In genomic region chr1:185375583-185375982, GRCh38 we compare ENCODE assay signal across 12 cellular contexts. TPM values are rescaled to one million over a fixed set of nuclear protein-coding genes. Genes with fewer than 3 reads are reported as not detected.
DNase-seq lines count a peak whose midpoint lies in the region; ATAC-seq and TF ChIP-seq lines count a peak whose summit lies in the region.
"Had no signal": no experiment of that assay in that cellular context is flagged by ENCODE, and none has a peak within 500 bp of the region (broad histone marks: within the 10 kb centered on the region; RNA-seq: fewer than 3 reads in every experiment).

No MANE protein-coding gene starts in this region.

- peaks cover 4% of the 10 kb centered on the region; the same call in 1 of the 2 replicates for H3K9me3 Mint-ChIP-seq in WTC11
- H3K9me3 Mint-ChIP-seq: effector memory CD8-positive, alpha-beta T cell had no signal

- TF ChIP-seq CTCF in WTC11 (IDR thresholded peaks at IDR 0.05) (no peak), right atrium auricular region (IDR thresholded peaks at IDR 0.05) (no peak), spleen (IDR thresholded peaks at IDR 0.05 in 8 of 11, conservative IDR thresholded peaks at IDR 0.05 in 3 of 11) (no peak)

- intact Hi-C loops in spleen (cut with DNase I; ENCODE audit: low total_unique reads) = no loop called here

- H3K27ac Mint-ChIP-seq in WTC11 = no peak overlapping the region
- H3K27ac Mint-ChIP-seq: effector memory CD8-positive, alpha-beta T cell had no signal

- H3K36me3 Mint-ChIP-seq in WTC11 = peaks cover 5% of the 10 kb centered on the region; the same call in 1 of the 2 replicates

- H3K27me3 Mint-ChIP-seq in WTC11 (ENCODE audit: low read depth) = no peaks in the 10 kb centered on the region
- H3K27me3 Mint-ChIP-seq: effector memory CD8-positive, alpha-beta T cell had no signal

- CTCF ChIA-PET in WTC11 (lab: Charles Lee) = no interaction called here

- H3K27ac ChIP-seq in right atrium auricular region (no peak overlapping the region), spleen (peak overlapping the region in 7 of 8 donors; percentile 54 to 93 (median 80))

- H3K4me3 ChIP-seq in right atrium auricular region (no peak overlapping the region), spleen (peak overlapping the region in 1 of 8 donors; percentile 53)

- no peak overlapping the region for H3K4me3 Mint-ChIP-seq in WTC11
- H3K4me3 Mint-ChIP-seq: effector memory CD8-positive, alpha-beta T cell had no signal

- H3K9me3 ChIP-seq in right atrium auricular region (no peaks in the 10 kb centered on the region), spleen (peaks cover 0 to 4% (median 0%) of the 10 kb centered on the region in 8 donors)

- H3K4me1 ChIP-seq in right atrium auricular region (no peaks in the 10 kb centered on the region), spleen (peaks cover 0 to 38% (median 8%) of the 10 kb centered on the region in 6 donors)

- H3K27me3 ChIP-seq in right atrium auricular region = no peaks in the 10 kb centered on the region
- H3K27me3 ChIP-seq in spleen (replicated peaks in 1 of 7) = no peaks in the 10 kb centered on the region

- H3K4me1 Mint-ChIP-seq in WTC11 = peaks cover 15% of the 10 kb centered on the region

- 0 out of 2 replicates have a peak, but pooled peaks have one; percentile 18 for ATAC-seq in WTC11
- ATAC-seq in HG02623 (IDR thresholded peaks at IDR 0.05; ENCODE audit: unreplicated experiment) = no peak
- no peak for ATAC-seq in HG02970 (IDR thresholded peaks at IDR 0.05; ENCODE audit: low FRiP score, unreplicated experiment)
- ATAC-seq: activated CD4-positive, CD25-positive, alpha-beta regulatory T cell treated with anti-CD3 and anti-CD28 coated beads, Interleukin-2, amount 50 U/mL, for 24 hours; effector memory CD8-positive, alpha-beta T cell; Panc1 had no signal

- TF ChIP-seq POLR2A in spleen (IDR thresholded peaks at IDR 0.05) = no peak

- WGBS in spleen, 5 donors = 45 to 72% (median 54%) methylated on average over 6 of the region's 6 CpGs

- POLR2A ChIA-PET in WTC11 (lab: Charles Lee) = no interaction called here

- DNase-seq in Kasumi-1 (lab: John Stamatoyannopoulos, UW) (peak; percentile 76 to 81), WTC11 (ENCODE audit: low spot score) (no peak), right atrium auricular region (ENCODE audit: low spot score) (peak; percentile 68), spleen (peak; percentile 72), OCI-M1 (lab: John Stamatoyannopoulos, UW) (no peak)
- DNase-seq: activated naive CD4-positive, alpha-beta T cell; effector memory CD8-positive, alpha-beta T cell; stimulated activated CD4-positive, alpha-beta T cell treated with anti-CD3 and anti-CD28 coated beads, Interleukin-4, amount 100 ng/mL, for 4 hours had no signal

- H3K36me3 ChIP-seq in right atrium auricular region (no peaks in the 10 kb centered on the region), spleen (no peaks in the 10 kb centered on the region)

TF ChIP-seq in WTC11, 78 proteins besides CTCF, POLR2A, EP300 and RAD21:
- TF ChIP-seq ZNF671 (CRISPR knock-in tag; IDR thresholded peaks at IDR 0.05) = no peak
- TF ChIP-seq TEAD4 (CRISPR knock-in tag; IDR thresholded peaks at IDR 0.05) = no peak
- TF ChIP-seq AFF4 (CRISPR knock-in tag; IDR thresholded peaks at IDR 0.05; ENCODE audit: borderline replicate concordance) = no peak
- TF ChIP-seq ZNF396 (CRISPR knock-in tag; IDR thresholded peaks at IDR 0.05; ENCODE audit: borderline replicate concordance) = no peak
TF ChIP-seq in WTC11: peak in this region for 0.

RNA-seq across cellular contexts. Expression of gene IVNS1ABP, which starts 58.5 kb away (rescaled TPM):
- 141 to 159 TPM (median 141 TPM) in 3 replicates for total RNA-seq in WTC11 (2021)
- total RNA-seq in right atrium auricular region = 10 to 100 TPM; 20.6 to 21.3 TPM
- 100 to 1,000 TPM in 6 of 7 donors, 10 to 100 TPM in 1; 83.0 to 148 (median 115) TPM for total RNA-seq in spleen
- 10 to 100 TPM; 29.5 to 38.4 (median 31.2) TPM for polyA plus RNA-seq in spleen

Comparison
In these comparisons a context has a peak if more than half of its experiments do, and no peak if none do; other contexts are left out.
1. DNase-seq: peak in Kasumi-1 (2 of 2), right atrium auricular region (single experiment) and spleen (single experiment); none in WTC11 (single experiment) and OCI-M1 (single experiment).
2. H3K27ac ChIP-seq: peak in spleen (7 of 8); none in right atrium auricular region (0 of 2).